In the genomic region with DNA sequence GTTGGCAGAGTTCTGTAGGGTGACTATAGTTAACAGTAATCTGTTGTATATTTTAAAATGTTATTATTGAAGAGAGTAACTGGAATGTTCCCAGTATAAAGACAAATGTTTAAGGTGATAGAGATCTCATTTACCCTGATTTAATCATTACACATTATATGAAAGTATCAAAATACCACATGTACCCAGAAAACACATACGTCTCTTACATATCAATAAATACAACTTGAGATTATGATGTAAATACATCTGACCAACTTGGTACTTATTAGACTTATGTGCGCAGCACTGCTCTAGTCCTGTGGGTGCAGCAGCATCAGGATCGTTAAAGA, we compare ENCODE assay signal across 8 cellular contexts. TPM values are rescaled to one million over a fixed set of nuclear protein-coding genes. Genes with fewer than 3 reads are reported as not detected.
DNase-seq lines count a peak whose midpoint lies in the region; ATAC-seq, FAIRE-seq and TF ChIP-seq lines count a peak whose summit lies in the region.

No MANE protein-coding gene starts in this region.

- peaks cover 54% of the 10 kb centered on the region for H3K36me3 Mint-ChIP-seq in stimulated activated naive CD8-positive, alpha-beta T cell treated with anti-CD3 and anti-CD28 coated beads, Interleukin-15, Interleukin-2, amounts not matched to agents 100 ng/mL and 50 ng/mL, for 24 hours (ENCODE audit: low read depth)

- peak overlapping the region; percentile 89 to 96 for H3K27ac ChIP-seq in mucosa of rectum (ENCODE audit: low read depth in 2 of 2, low read length in 2 of 2)

- H3K27me3 Mint-ChIP-seq in stimulated activated naive CD8-positive, alpha-beta T cell treated with anti-CD3 and anti-CD28 coated beads, Interleukin-15, Interleukin-2, amounts not matched to agents 100 ng/mL and 50 ng/mL, for 24 hours = no peaks in the 10 kb centered on the region

- peak overlapping the region; percentile 97 for H3K27ac Mint-ChIP-seq in stimulated activated naive CD8-positive, alpha-beta T cell treated with anti-CD3 and anti-CD28 coated beads, Interleukin-15, Interleukin-2, amounts not matched to agents 100 ng/mL and 50 ng/mL, for 24 hours

- peaks cover 79% of the 10 kb centered on the region for H3K4me1 Mint-ChIP-seq in stimulated activated naive CD8-positive, alpha-beta T cell treated with anti-CD3 and anti-CD28 coated beads, Interleukin-15, Interleukin-2, amounts not matched to agents 100 ng/mL and 50 ng/mL, for 24 hours (ENCODE audit: low read depth)

- H3K4me3 Mint-ChIP-seq in stimulated activated naive CD8-positive, alpha-beta T cell treated with anti-CD3 and anti-CD28 coated beads, Interleukin-15, Interleukin-2, amounts not matched to agents 100 ng/mL and 50 ng/mL, for 24 hours = peak overlapping the region; percentile 99

- no peak for ATAC-seq in stimulated activated naive CD8-positive, alpha-beta T cell treated with anti-CD3 and anti-CD28 coated beads, Interleukin-15, Interleukin-2, amounts not matched to agents 100 U/mL and 50 U/mL, for 24 hours
- no peak for ATAC-seq in HG03457 (IDR thresholded peaks at IDR 0.05; ENCODE audit: unreplicated experiment)

- H3K9me3 Mint-ChIP-seq in stimulated activated naive CD8-positive, alpha-beta T cell treated with anti-CD3 and anti-CD28 coated beads, Interleukin-15, Interleukin-2, amounts not matched to agents 100 ng/mL and 50 ng/mL, for 24 hours = no peaks in the 10 kb centered on the region

- no peaks in the 10 kb centered on the region for H3K9me3 ChIP-seq in mucosa of rectum (ENCODE audit: control insufficient read depth in 2 of 2, low read length in 2 of 2)

- peak overlapping the region; percentile 83 to 96 for H3K9ac ChIP-seq in mucosa of rectum (ENCODE audit: low read depth in 1 of 2, low read length in 2 of 2)

- FAIRE-seq in bronchial epithelial cell (lab: Jason Lieb, UNC) = no peak

- peak overlapping the region; percentile 55 for H3K4me3 ChIP-seq in bronchial epithelial cell (ENCODE audit: low read depth, low read length)
- H3K4me3 ChIP-seq in mucosa of rectum (ENCODE audit: low read length in 2 of 2) = peak overlapping the region; percentile 86 to 94

- DNase-seq in stimulated activated naive CD8-positive, alpha-beta T cell treated with anti-CD3 and anti-CD28 coated beads, Interleukin-15, Interleukin-2, amounts not matched to agents 100 U/mL and 50 U/mL, for 24 hours = no peak
- DNase-seq in bronchial epithelial cell (ENCODE audit: low read depth) = no peak
- no peak for DNase-seq in islet precursor cell
- DNase-seq in NCI-H1436 (lab: John Stamatoyannopoulos, UW) = no peak
- DNase-seq in activated CD8-positive, alpha-beta memory T cell treated with anti-CD3 and anti-CD28 coated beads for 24 hours = no peak

- TF ChIP-seq CTCF in bronchial epithelial cell (IDR thresholded peaks at IDR 0.05; ENCODE audit: insufficient read depth, low read length, severe bottlenecking) = no peak

- H3K27me3 ChIP-seq in bronchial epithelial cell (ENCODE audit: control insufficient read depth, insufficient read depth, low read length) (no peaks in the 10 kb centered on the region), mucosa of rectum (ENCODE audit: control insufficient read depth in 2 of 2, insufficient read depth in 2 of 2, low read length in 2 of 2) (no peaks in the 10 kb centered on the region)

- peaks cover 13% of the 10 kb centered on the region for H3K36me3 ChIP-seq in bronchial epithelial cell (ENCODE audit: control insufficient read depth, insufficient read depth, low read length)
- H3K36me3 ChIP-seq in mucosa of rectum (ENCODE audit: control insufficient read depth in 2 of 2, insufficient read depth in 2 of 2, low read length in 2 of 2) = peaks cover 16 to 20% of the 10 kb centered on the region in 2 donors

- H3K4me1 ChIP-seq in mucosa of rectum (ENCODE audit: control insufficient read depth in 2 of 2, insufficient read depth in 2 of 2, low read length in 2 of 2) = peaks cover 10 to 13% of the 10 kb centered on the region in 2 donors

RNA-seq across cellular contexts. Expression of a gene that starts 0.7 kb away (rescaled TPM):
- total RNA-seq in bronchial epithelial cell = 287 and 307 TPM in 2 replicates

RNA-seq across cellular contexts. Expression of a gene that starts 20.2 kb away (rescaled TPM):
- total RNA-seq in bronchial epithelial cell = 0.53 and 6.1 TPM in 2 replicates
